Comparison of ENCODE assay signal across 8 cellular contexts in genomic region chr3:81760924-81761903, GRCh38. TPM values are rescaled to one million over a fixed set of nuclear protein-coding genes. Genes with fewer than 3 reads are reported as not detected.
A peak's percentile ranks its signal among the peaks of the same experiment; 100 is the strongest.
DNase-seq lines count a peak whose midpoint lies in the region; ATAC-seq and TF ChIP-seq lines count a peak whose summit lies in the region.

GBE1 (minus strand) TSS chr3:81761645; CDS start chr3:81761517, 128 bp downstream.

- TF ChIP-seq CTCF in gastroesophageal sphincter (IDR thresholded peaks at IDR 0.05) (peak in 3 of 4 experiments; percentile 35 to 55 (median 47)), neutrophil (IDR thresholded peaks at IDR 0.05) (peak; percentile 91)

- H3K9me3 ChIP-seq in HAP-1 (no peaks in the 10 kb centered on the region), MG63 (no peaks in the 10 kb centered on the region), SJSA1 (replicated peaks) (no peaks in the 10 kb centered on the region), gastroesophageal sphincter (no peaks in the 10 kb centered on the region), neutrophil (no peaks in the 10 kb centered on the region)

- H3K27me3 ChIP-seq in HAP-1 (ENCODE audit: low read depth) = no peaks in the 10 kb centered on the region
- H3K27me3 ChIP-seq in MG63 = no peaks in the 10 kb centered on the region
- H3K27me3 ChIP-seq in SJSA1 (replicated peaks) = no peaks in the 10 kb centered on the region
- H3K27me3 ChIP-seq in gastroesophageal sphincter = no peaks in the 10 kb centered on the region
- H3K27me3 ChIP-seq in neutrophil = no peaks in the 10 kb centered on the region

- peak; percentile 54 to 75 for TF ChIP-seq POLR2A in gastroesophageal sphincter (IDR thresholded peaks at IDR 0.05)

- H3K27ac ChIP-seq in SJSA1 = peak within 1 kb of the TSS; percentile 96
- peak within 1 kb of the TSS; percentile 90 to 99 (median 98) for H3K27ac ChIP-seq in gastroesophageal sphincter
- peak within 1 kb of the TSS; percentile 98 for H3K27ac ChIP-seq in neutrophil
- peak within 1 kb of the TSS; percentile 94 for H3K27ac ChIP-seq in substantia nigra (ENCODE audit: low read depth, low read length, poor library complexity, severe bottlenecking)

- peak; percentile 3 for TF ChIP-seq EP300 in gastroesophageal sphincter (IDR thresholded peaks at IDR 0.05)

- peaks cover 16% of the 10 kb centered on the region for H3K4me1 ChIP-seq in HAP-1
- peaks cover 26% of the 10 kb centered on the region for H3K4me1 ChIP-seq in SJSA1 (replicated peaks)
- peaks cover 6 to 47% (median 15%) of the 10 kb centered on the region in 3 donors for H3K4me1 ChIP-seq in gastroesophageal sphincter
- H3K4me1 ChIP-seq in neutrophil (ENCODE audit: control insufficient read depth in 1 of 2, insufficient read depth in 1 of 2, low read depth in 1 of 2, low read length in 1 of 2) = peaks cover 45 to 48% of the 10 kb centered on the region in 2 experiments

- ATAC-seq in gastroesophageal sphincter = peak; percentile 92

- H3K4me3 ChIP-seq in HAP-1 = peak within 1 kb of the TSS; percentile 64
- peak within 1 kb of the TSS; percentile 82 for H3K4me3 ChIP-seq in MG63
- peak within 1 kb of the TSS; percentile 65 for H3K4me3 ChIP-seq in SJSA1
- H3K4me3 ChIP-seq in gastroesophageal sphincter = peak within 1 kb of the TSS; percentile 43 to 63
- H3K4me3 ChIP-seq in neutrophil (ENCODE audit: low read depth in 1 of 2, low read length in 1 of 2) = peak within 1 kb of the TSS; percentile 78 to 81

- H3K36me3 ChIP-seq in HAP-1 (replicated peaks) = no peaks in the 10 kb centered on the region
- peaks cover 28% of the 10 kb centered on the region for H3K36me3 ChIP-seq in MG63
- peaks cover 16% of the 10 kb centered on the region for H3K36me3 ChIP-seq in SJSA1
- no peaks in the 10 kb centered on the region for H3K36me3 ChIP-seq in gastroesophageal sphincter
- H3K36me3 ChIP-seq in neutrophil = no peaks in the 10 kb centered on the region

- DNase-seq in GM03348 (ENCODE audit: low spot score) (peak; percentile 93), HAP-1 (ENCODE audit: low spot score in 2 of 2) (peak; percentile 78 to 91), MG63 (peak; percentile 94), SJSA1 (ENCODE audit: low read depth in 1 of 2, low spot score in 2 of 2) (peak; percentile 88 to 95), substantia nigra (lab: John Stamatoyannopoulos, UW) (peak; percentile 70 to 100 (median 92))
- DNase-seq in activated naive CD4-positive, alpha-beta T cell treated with Interleukin-2 at 50 U/mL for 16 hours = peak; percentile 89

- 0% methylated on average over 7 to 8 of the region's 88 CpGs for WGBS in gastroesophageal sphincter (ENCODE audit: low coverage in 1 of 2), 2 donors

- in situ Hi-C loops in HAP-1 (cut with MboI; ENCODE audit: low sequenced_read_pairs) = no loop called here

RNA-seq across cellular contexts. Expression of gene GBE1, which starts in this region (rescaled TPM):
- total RNA-seq in MG63 (2014; rRNA removed; shearing (Covaris generic); ENCODE audit: low replicate concordance) = 36.9 and 38.0 TPM in 2 replicates
- 52.0 and 72.1 TPM in 2 replicates for total RNA-seq in SJSA1 (2014; rRNA removed; shearing (Covaris generic))
- 10 to 100 TPM; 23.3 to 59.4 (median 27.2) TPM for total RNA-seq in gastroesophageal sphincter

Comparison
In these comparisons a context has a peak if more than half of its experiments do, and no peak if none do; other contexts are left out.
1. Peak in every context shown above with its lines: DNase-seq, ATAC-seq, H3K4me3 ChIP-seq and H3K27ac ChIP-seq.